ENCODE assay signal across 12 cellular contexts in the genomic region with DNA sequence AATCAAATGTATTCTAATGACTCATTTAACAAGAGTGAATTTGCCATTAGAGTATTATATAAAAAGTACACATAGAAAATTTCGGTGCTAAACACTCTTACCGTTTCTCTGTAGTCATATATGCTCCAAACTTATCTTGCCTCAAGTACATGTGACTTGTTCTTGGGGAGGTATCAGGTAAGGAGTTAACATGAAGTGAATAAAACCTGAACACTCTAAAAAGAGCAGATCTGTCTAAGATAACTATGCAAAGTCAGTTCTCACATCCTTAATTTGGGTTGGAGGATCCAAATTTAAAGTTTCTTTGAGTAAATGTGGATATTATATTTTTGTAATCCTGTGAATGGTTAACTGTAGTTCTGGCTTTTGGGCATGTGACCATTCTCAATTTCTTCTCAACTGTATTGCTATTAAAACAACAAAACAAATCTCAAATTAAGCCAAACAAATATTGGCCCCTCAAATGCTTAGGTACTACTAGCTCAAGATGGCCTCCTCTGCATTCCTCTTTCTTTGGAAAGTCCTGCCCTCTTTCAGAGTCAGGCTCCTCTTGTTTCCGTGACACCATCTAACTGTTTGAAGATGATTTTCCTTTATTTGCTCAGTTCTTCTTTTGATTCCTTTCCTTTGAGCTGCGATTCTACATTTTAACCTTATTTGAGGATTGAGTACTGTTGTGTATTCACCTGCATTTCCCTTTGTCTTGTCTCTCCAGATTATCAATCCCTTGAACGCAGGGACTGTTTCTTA. TPM values are rescaled to one million over a fixed set of nuclear protein-coding genes. Genes with fewer than 3 reads are reported as not detected.
DNase-seq lines count a peak whose midpoint lies in the region; ATAC-seq and TF ChIP-seq lines count a peak whose summit lies in the region.
"Had no signal": no experiment of that assay in that cellular context is flagged by ENCODE, and none has a peak within 500 bp of the region (broad histone marks: within the 10 kb centered on the region; RNA-seq: fewer than 3 reads in every experiment).

No MANE protein-coding gene starts in this region.

- BruUV-seq in MCF 10A (replicated peaks; lab: Mats Ljungman, UMichigan): no TSS peak
- BruUV-seq in mammary epithelial cell (replicated peaks; lab: Mats Ljungman, UMichigan): no TSS peak

- no peak overlapping the region for H3K4me3 ChIP-seq in breast epithelium
- H3K4me3 ChIP-seq in Jurkat, Clone E6-1 (ENCODE audit: low read length): peak overlapping the region; percentile 92
- H3K4me3 ChIP-seq in mammary epithelial cell (replicated peaks in 1 of 3; ENCODE audit: insufficient read depth in 1 of 3, low read depth in 2 of 3, low read length in 3 of 3): no peak overlapping the region
- H3K4me3 ChIP-seq: cardiac muscle cell, suprapubic skin had no signal

- DNase-seq in MCF 10A (ENCODE audit: unreplicated experiment): no peak
- DNase-seq in breast epithelium (ENCODE audit: low spot score in 2 of 2): no peak
- no peak for DNase-seq in Jurkat, Clone E6-1 (ENCODE audit: low read depth, low spot score)
- no peak for DNase-seq in mammary epithelial cell
- DNase-seq in type B pancreatic cell (ENCODE audit: extremely low spot score, unreplicated experiment): no peak
- no peak for DNase-seq in NCI-H2227 treated with DMSO at 0.1 percent for 48 hours (lab: John Stamatoyannopoulos, UW)

- dilution Hi-C loops in mammary epithelial cell (cut with HindIII; ENCODE audit: low sequenced_read_pairs): no loop called here

- TF ChIP-seq POLR2A in breast epithelium (IDR thresholded peaks at IDR 0.05): no peak

- H4K20me1 ChIP-seq in mammary epithelial cell (ENCODE audit: insufficient read depth, low read length): no peaks in the 10 kb centered on the region

- H3K4me3 Mint-ChIP-seq in MCF 10A (ENCODE audit: unreplicated experiment): peak overlapping the region; percentile 17
- H3K4me3 Mint-ChIP-seq in type B pancreatic cell: peak overlapping the region; percentile 46

- H3K27ac Mint-ChIP-seq in MCF 10A (ENCODE audit: low read depth, unreplicated experiment) (peak overlapping the region; percentile 85), type B pancreatic cell (peak overlapping the region; percentile 46)

- H2AFZ ChIP-seq in mammary epithelial cell (ENCODE audit: low read depth, low read length): no peak overlapping the region

- H3K36me3 ChIP-seq in breast epithelium (no peaks in the 10 kb centered on the region), mammary epithelial cell (ENCODE audit: insufficient read depth, low read length) (peaks cover 6% of the 10 kb centered on the region)
- H3K36me3 ChIP-seq: cardiac muscle cell, suprapubic skin had no signal

- H3K27me3 ChIP-seq in breast epithelium (no peaks in the 10 kb centered on the region), mammary epithelial cell (ENCODE audit: insufficient read depth, low read length) (no peaks in the 10 kb centered on the region)
- H3K27me3 ChIP-seq: suprapubic skin had no signal

- POLR2A ChIA-PET in MCF 10A (lab: Yijun Ruan, JAX): interaction anchor here (0.8 to 8.1 kb wide), 5 partner anchors 56 to 480 kb away, joined by 3 to 190 read pairs (median 3); partner anchors contain the start of gene ARL8B

- in situ Hi-C loops in mammary epithelial cell (cut with MboI; ENCODE audit: low sequenced_read_pairs in 2 of 2): loop anchor here (10.0 to 25.0 kb wide), 2 partner anchors 67 to 204 kb away; partner anchors contain the start of genes ARL8B (in 1 of the 2) and BHLHE40 (in 1 of the 2)

- CTCF ChIA-PET in MCF 10A (lab: Yijun Ruan, JAX) (interaction anchor here (2.0 to 7.9 kb wide), 2 partner anchors 55 to 67 kb away, joined by 10 to 80 read pairs; partner anchors contain the start of gene ARL8B), mammary epithelial cell (lab: Charles Lee; ENCODE audit: low non-redundant PET) (no interaction called here)

- H3K4me1 ChIP-seq in breast epithelium (peaks cover 4 to 19% of the 10 kb centered on the region in 2 donors), mammary epithelial cell (ENCODE audit: insufficient read depth, low read length) (peaks cover 45% of the 10 kb centered on the region)

- ATAC-seq in GM19455 (IDR thresholded peaks at IDR 0.05; ENCODE audit: unreplicated experiment) (no peak), GM19035 (IDR thresholded peaks at IDR 0.05; ENCODE audit: unreplicated experiment) (no peak)
- ATAC-seq: activated CD4-positive, CD25-positive, alpha-beta regulatory T cell treated with anti-CD3 and anti-CD28 coated beads, Interleukin-2, amount 50 U/mL, for 24 hours had no signal

- H3K36me3 Mint-ChIP-seq in MCF 10A (ENCODE audit: insufficient read depth, unreplicated experiment): peaks cover 30% of the 10 kb centered on the region
- peaks cover 36% of the 10 kb centered on the region for H3K36me3 Mint-ChIP-seq in type B pancreatic cell

- H3K4me2 ChIP-seq in mammary epithelial cell (ENCODE audit: insufficient read depth, low read depth, low read length): peak overlapping the region; percentile 10

- H3K9me3 ChIP-seq in breast epithelium (no peaks in the 10 kb centered on the region), mammary epithelial cell (replicated peaks; ENCODE audit: insufficient read depth, low read length) (no peaks in the 10 kb centered on the region)
- H3K9me3 ChIP-seq: suprapubic skin had no signal

- intact Hi-C loops in MCF 10A (cut with micrococcal nuclease) (no loop called here), breast epithelium (cut with DNase I; ENCODE audit: low total_unique reads) (no loop called here), mammary epithelial cell (cut with micrococcal nuclease) (no loop called here)

- WGBS in mammary epithelial cell (ENCODE audit: low coverage, missing lambda C conversion rate): 100% methylated on average over 5 of the region's 5 CpGs

- H3K27me3 Mint-ChIP-seq in MCF 10A (ENCODE audit: insufficient read depth, unreplicated experiment) (no peaks in the 10 kb centered on the region), type B pancreatic cell (no peaks in the 10 kb centered on the region)

- H3K79me2 ChIP-seq in mammary epithelial cell (ENCODE audit: insufficient read depth, low read length): peaks cover 83% of the 10 kb centered on the region

- TF ChIP-seq CTCF in MCF 10A (IDR thresholded peaks at IDR 0.05; ENCODE audit: unreplicated experiment): no peak
- no peak for TF ChIP-seq CTCF in breast epithelium (IDR thresholded peaks at IDR 0.05)
- TF ChIP-seq CTCF in mammary epithelial cell (conservative IDR thresholded peaks at IDR 0.05 in 1 of 2, IDR thresholded peaks at IDR 0.05 in 1 of 2; ENCODE audit: extremely low read depth in 1 of 2, insufficient read depth in 1 of 2, low read depth in 1 of 2, low read length in 2 of 2): no peak
- TF ChIP-seq CTCF in type B pancreatic cell (conservative IDR thresholded peaks at IDR 0.05): no peak

- no peak overlapping the region for H3K9ac ChIP-seq in mammary epithelial cell (ENCODE audit: insufficient read depth, low read length)

- H3K4me1 Mint-ChIP-seq in MCF 10A (ENCODE audit: insufficient read depth, unreplicated experiment): peaks cover 50% of the 10 kb centered on the region
- peaks cover 54% of the 10 kb centered on the region for H3K4me1 Mint-ChIP-seq in type B pancreatic cell (ENCODE audit: unreplicated experiment)

- H3K9me3 Mint-ChIP-seq in MCF 10A (ENCODE audit: unreplicated experiment): no peaks in the 10 kb centered on the region
- H3K9me3 Mint-ChIP-seq in type B pancreatic cell: peaks cover 4% of the 10 kb centered on the region

- H3K27ac ChIP-seq in breast epithelium: no peak overlapping the region
- H3K27ac ChIP-seq in mammary epithelial cell (ENCODE audit: insufficient read depth, low read depth, low read length): no peak overlapping the region
- H3K27ac ChIP-seq: C4-2B, cardiac muscle cell, suprapubic skin had no signal

RNA-seq across cellular contexts. Expression of gene EDEM1, which starts 4.2 kb away (rescaled TPM):
- 114 and 157 TPM in 2 replicates for total RNA-seq in MCF 10A (2022)
- 10 to 100 TPM; 34.9 to 45.8 (median 42.6) TPM for total RNA-seq in breast epithelium
- 26.4 TPM for polyA plus RNA-seq in Jurkat, Clone E6-1 (2012; ENCODE audit: insufficient read depth, insufficient read length)
- 10 to 100 TPM; 78.0 to 98.0 TPM for total RNA-seq in mammary epithelial cell
- 47.0 TPM for polyA plus RNA-seq in mammary epithelial cell
- 70.9 TPM for polyA minus RNA-seq in mammary epithelial cell
- 20.2 and 35.1 TPM in 2 replicates for total RNA-seq in type B pancreatic cell (ENCODE audit: low replicate concordance)
